ENCODE assay signal across 17 cellular contexts in genomic region chr18:45590060-45590537, GRCh38. TPM values are rescaled to one million over a fixed set of nuclear protein-coding genes. Genes with fewer than 3 reads are reported as not detected.
DNase-seq lines count a peak whose midpoint lies in the region; ATAC-seq, FAIRE-seq and TF ChIP-seq lines count a peak whose summit lies in the region.
"Had no signal": no experiment of that assay in that cellular context is flagged by ENCODE, and none has a peak within 500 bp of the region (broad histone marks: within the 10 kb centered on the region; RNA-seq: fewer than 3 reads in every experiment).

No MANE protein-coding gene starts in this region.

- H3K27ac ChIP-seq in A549 (peak overlapping the region in 1 of 2 experiments; percentile 59; a peak in 3 of 6 replicates), fibroblast of lung (ENCODE audit: insufficient read depth, low read length) (no peak overlapping the region), neural progenitor cell (no peak overlapping the region)

- POLR2A ChIA-PET in A549 (lab: Yijun Ruan, JAX) = no interaction called here

- DNase-seq in A549 (ENCODE audit: low read depth in 1 of 2, low spot score in 1 of 2) (no peak), NT2/D1 (ENCODE audit: low read depth, low spot score) (no peak), fibroblast of lung (ENCODE audit: low read depth in 2 of 2) (peak in 1 of 2 donors; percentile 57), neural progenitor cell (ENCODE audit: low spot score) (no peak), EL (no peak), medulla oblongata (ENCODE audit: extremely low spot score) (no peak), NCI-H510A treated with DMSO at 0.1 percent for 48 hours (lab: John Stamatoyannopoulos, UW) (no peak)
- DNase-seq: activated B cell treated with CpG ODN at 0.5 μM for 24 hours; activated T-cell treated with anti-CD3 and anti-CD28 coated beads, Interleukin-2, amount 50 U/mL, for 48 hours; NCI-H1092; NCI-H524 treated with DMSO at 0.1 percent for 48 hours; SIG-M5; stimulated activated CD4-positive, alpha-beta T cell treated with anti-CD3 and anti-CD28 coated beads, Interleukin-4, amount 100 ng/mL, for 4 hours had no signal

- H3K4me1 ChIP-seq in A549 (peaks cover 12% of the 10 kb centered on the region; the same call in 1 of the 3 replicates), NT2/D1 (ENCODE audit: insufficient read depth, insufficient read length) (no peaks in the 10 kb centered on the region), fibroblast of lung (ENCODE audit: control insufficient read depth, extremely low read depth, insufficient read depth, low read length) (peaks cover 20% of the 10 kb centered on the region), neural progenitor cell (peaks cover 16% of the 10 kb centered on the region)

- WGBS in A549 (ENCODE audit: missing lambda C conversion rate) = 36% methylated on average over 3 of the region's 4 CpGs

- H3K36me3 Mint-ChIP-seq in neural progenitor cell = no peaks in the 10 kb centered on the region

- CTCF ChIA-PET in A549 (lab: Yijun Ruan, JAX) = interaction anchor here (1.1 kb wide), 1 partner anchor 31 kb away, joined by 3 read pairs; no protein-coding TSS in a partner anchor

- TF ChIP-seq EP300 in A549 (IDR thresholded peaks at IDR 0.05) = no peak

- no peak overlapping the region for H3K27ac Mint-ChIP-seq in neural progenitor cell
- H3K27ac Mint-ChIP-seq: activated B cell treated with CpG ODN at 0.5 μM for 24 hours had no signal

- no peaks in the 10 kb centered on the region for H3F3A ChIP-seq in neural progenitor cell (ENCODE audit: low read depth)

- no peaks in the 10 kb centered on the region for H3K9me3 ChIP-seq in A549
- H3K9me3 ChIP-seq in NT2/D1 (ENCODE audit: insufficient read depth, low read length) = no peaks in the 10 kb centered on the region
- H3K9me3 ChIP-seq in fibroblast of lung (ENCODE audit: control insufficient read depth, insufficient read depth, low read depth, low read length) = no peaks in the 10 kb centered on the region
- no peaks in the 10 kb centered on the region for H3K9me3 ChIP-seq in neural progenitor cell (ENCODE audit: low read depth)
- H3K9me3 ChIP-seq: breast epithelium had no signal

- peak overlapping the region; percentile 21 for H3K9ac ChIP-seq in NT2/D1 (ENCODE audit: insufficient read length, low read depth)
- H3K9ac ChIP-seq in fibroblast of lung (ENCODE audit: insufficient read depth, low read length) = no peak overlapping the region
- H3K9ac ChIP-seq in neural progenitor cell = no peak overlapping the region

- peak overlapping the region; percentile 35; the same call in 1 of the 3 replicates for H3K4me2 ChIP-seq in A549
- peak overlapping the region; percentile 42 for H3K4me2 ChIP-seq in fibroblast of lung (ENCODE audit: extremely low read depth, insufficient read depth, low read length)
- peak overlapping the region; percentile 56 for H3K4me2 ChIP-seq in neural progenitor cell

- no peaks in the 10 kb centered on the region for H3K9me3 Mint-ChIP-seq in neural progenitor cell
- H3K9me3 Mint-ChIP-seq: activated B cell treated with CpG ODN at 0.5 μM for 24 hours had no signal

- no peak overlapping the region for H3K4me3 Mint-ChIP-seq in neural progenitor cell
- H3K4me3 Mint-ChIP-seq: activated B cell treated with CpG ODN at 0.5 μM for 24 hours had no signal

- H4K20me1 ChIP-seq in fibroblast of lung (ENCODE audit: control insufficient read depth, extremely low read depth, insufficient read depth, low read length) (no peaks in the 10 kb centered on the region), neural progenitor cell (ENCODE audit: low read depth) (no peaks in the 10 kb centered on the region)

- TF ChIP-seq CTCF in A549 (IDR thresholded peaks at IDR 0.05) (no peak), fibroblast of lung (conservative IDR thresholded peaks at IDR 0.05 in 1 of 2, IDR thresholded peaks at IDR 0.05 in 1 of 2; ENCODE audit: low read depth in 1 of 2, low read length in 2 of 2) (no peak), neural progenitor cell (IDR thresholded peaks at IDR 0.05) (no peak)

- H3K79me2 ChIP-seq in fibroblast of lung (ENCODE audit: control insufficient read depth, insufficient read depth, low read length) (no peaks in the 10 kb centered on the region), neural progenitor cell (ENCODE audit: low read depth) (no peaks in the 10 kb centered on the region)

- H3K36me3 ChIP-seq in NT2/D1 (ENCODE audit: insufficient read depth, insufficient read length, low read length) (no peaks in the 10 kb centered on the region), fibroblast of lung (ENCODE audit: control insufficient read depth, insufficient read depth, low read length) (no peaks in the 10 kb centered on the region), neural progenitor cell (no peaks in the 10 kb centered on the region)
- H3K36me3 ChIP-seq: breast epithelium had no signal

- peaks cover 37% of the 10 kb centered on the region for H3K4me1 Mint-ChIP-seq in neural progenitor cell
- H3K4me1 Mint-ChIP-seq: activated B cell treated with CpG ODN at 0.5 μM for 24 hours had no signal

- TF ChIP-seq RAD21 in A549 (conservative IDR thresholded peaks at IDR 0.05 in 1 of 2, IDR thresholded peaks at IDR 0.05 in 1 of 2) = no peak

- FAIRE-seq in A549 (lab: Jason Lieb, UNC) = no peak

- peaks cover 5% of the 10 kb centered on the region for H3K27me3 Mint-ChIP-seq in neural progenitor cell (ENCODE audit: insufficient read depth, low read depth)

- H2AFZ ChIP-seq in fibroblast of lung (ENCODE audit: low read length) (no peak overlapping the region), neural progenitor cell (replicated peaks) (peak overlapping the region; percentile 60)

- H3K27me3 ChIP-seq in NT2/D1 (ENCODE audit: insufficient read depth, insufficient read length) (no peaks in the 10 kb centered on the region), fibroblast of lung (ENCODE audit: control insufficient read depth, insufficient read depth, low read length) (no peaks in the 10 kb centered on the region), neural progenitor cell (no peaks in the 10 kb centered on the region)
- H3K27me3 ChIP-seq: breast epithelium had no signal

- peak in 1 of 2 experiments; percentile 30; a peak in 1 of 6 replicates for ATAC-seq in A549
- no peak for ATAC-seq in HG03571 (IDR thresholded peaks at IDR 0.05; ENCODE audit: unreplicated experiment)

- TF ChIP-seq POLR2A in A549 (IDR thresholded peaks at IDR 0.05; ENCODE audit: low read length) = no peak

- H3K4me3 ChIP-seq in A549 (no peak overlapping the region), NT2/D1 (ENCODE audit: insufficient read length, low read depth) (no peak overlapping the region), fibroblast of lung (replicated peaks in 1 of 4; ENCODE audit: control extremely low read depth in 1 of 4, insufficient read depth in 1 of 4, low read depth in 3 of 4, low read length in 4 of 4) (peak overlapping the region in 1 of 4 experiments; percentile 23), neural progenitor cell (no peak overlapping the region)
- H3K4me3 ChIP-seq: breast epithelium had no signal

TF ChIP-seq in A549, 52 proteins besides CTCF, POLR2A, EP300 and RAD21 (continues in another document):
- TF ChIP-seq TFCP2L1 (CRISPR knock-in tag; IDR thresholded peaks at IDR 0.05) (no peak), RFX5 (IDR thresholded peaks at IDR 0.05) (no peak), JUN (IDR thresholded peaks at IDR 0.05) (no peak), CEBPB (IDR thresholded peaks at IDR 0.05) (no peak), ATOH8 (CRISPR knock-in tag; IDR thresholded peaks at IDR 0.05; ENCODE audit: low read depth) (no peak), CHD4 (IDR thresholded peaks at IDR 0.05; ENCODE audit: borderline replicate concordance) (no peak), CBX2 (IDR thresholded peaks at IDR 0.05; ENCODE audit: borderline replicate concordance, low read depth) (no peak), USF2 (IDR thresholded peaks at IDR 0.05) (no peak), CBX8 (IDR thresholded peaks at IDR 0.05) (no peak), HOXB5 (CRISPR knock-in tag; IDR thresholded peaks at IDR 0.05) (no peak), ESRRA (IDR thresholded peaks at IDR 0.05; ENCODE audit: borderline replicate concordance, low read length) (no peak), ZC3H11A (IDR thresholded peaks at IDR 0.05) (no peak), PHF8 (IDR thresholded peaks at IDR 0.05; ENCODE audit: borderline replicate concordance, low read depth) (no peak), TP53 (CRISPR knock-in tag; IDR thresholded peaks at IDR 0.05) (no peak)

RNA-seq across cellular contexts. Expression of gene SLC14A2, which starts 25.2 kb away (rescaled TPM):
- polyA plus RNA-seq in A549 (2011; rRNA removed) (not detected in 2 replicates), A549 (2017; fragmentation: RNase III; extraction: RNeasy Plus Mini Kit Qiagen cat#74134 plus additional on column Dnase treatment) (not detected in 3 replicates), fibroblast of lung (0.09 TPM in 1 of 2 replicates, not detected in the other)
- not detected in 2 replicates for polyA plus RNA-seq in A549 (2012; cell fraction: cytosol; rRNA removed)
- 0.01 TPM in 1 of 2 replicates, not detected in the other for polyA plus RNA-seq in A549 (2012; cell fraction: nucleus; rRNA removed)
- not detected in 2 replicates for polyA minus RNA-seq in A549 (2011; rRNA and poly(A)+ RNA removed)
- total RNA-seq in fibroblast of lung (under 0.01 TPM in 1 of 2 replicates, not detected in the other), neural progenitor cell (ENCODE audit: low replicate concordance) (0.06 and 0.37 TPM in 2 replicates)
- 0.07 TPM in 1 of 2 replicates, not detected in the other for polyA plus RNA-seq in fibroblast of lung (2012)
- polyA minus RNA-seq in fibroblast of lung (ENCODE audit: low replicate concordance) = 0.24 TPM in 1 of 2 replicates, not detected in the other
- total RNA-seq: A172, activated B cell treated with CpG ODN at 0.5 μM for 24 hours, kidney epithelial cell had no signal
